Comparison of ENCODE assay signal across 8 cellular contexts in the genomic region with DNA sequence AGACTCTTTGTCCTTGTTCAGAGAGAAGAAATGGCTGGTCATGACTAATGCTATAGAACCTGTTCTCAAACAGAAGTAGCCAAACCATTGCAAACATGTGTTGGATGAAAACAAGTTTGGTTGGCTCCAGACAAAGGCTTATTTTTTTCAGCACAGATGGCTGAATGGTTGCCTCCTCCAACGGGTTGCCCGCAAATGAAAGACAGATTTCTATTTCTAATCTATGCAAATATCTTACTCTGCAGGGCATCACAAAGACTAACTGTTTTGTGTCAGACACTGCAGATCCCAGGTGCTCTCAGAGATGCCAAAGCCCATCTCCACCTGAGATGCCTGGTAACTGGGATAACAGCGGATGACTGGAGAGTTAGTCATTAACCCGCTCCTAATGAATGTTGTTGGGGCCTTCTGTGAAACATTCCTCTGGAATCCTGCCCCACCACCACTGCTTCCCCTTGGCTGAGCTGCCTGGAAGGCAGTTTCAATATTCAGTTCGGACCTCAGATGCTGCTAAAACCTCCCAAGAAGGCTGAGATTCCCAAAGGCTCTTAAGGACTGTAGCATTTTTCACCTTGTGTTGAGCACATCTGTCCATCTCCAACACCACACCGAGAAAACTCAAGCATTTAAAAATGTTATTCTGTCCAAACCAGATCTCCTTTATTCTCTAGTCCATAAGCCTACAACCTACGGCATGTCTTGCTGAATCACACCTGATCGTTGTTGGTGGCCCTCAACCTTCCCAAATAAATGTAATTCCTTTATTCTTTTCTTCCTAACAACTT.
DNase-seq lines count a peak whose midpoint lies in the region; ATAC-seq lines count a peak whose summit lies in the region.

No MANE protein-coding gene starts in this region.

- peaks cover 0 to 3% (median 0%) of the 10 kb centered on the region in 5 donors for H3K36me3 ChIP-seq in subcutaneous abdominal adipose tissue (ENCODE audit: control insufficient read depth in 5 of 5, insufficient read depth in 5 of 5, low read length in 5 of 5)

- H3K4me1 ChIP-seq in subcutaneous abdominal adipose tissue (ENCODE audit: control insufficient read depth in 5 of 5, insufficient read depth in 5 of 5, low read length in 5 of 5), result peaks cover 0 to 28% (median 13%) of the 10 kb centered on the region in 5 donors

- H3K4me3 ChIP-seq in subcutaneous abdominal adipose tissue (ENCODE audit: low read depth in 1 of 5, low read length in 5 of 5), result no peak overlapping the region

- H3K27me3 ChIP-seq in subcutaneous abdominal adipose tissue (ENCODE audit: control insufficient read depth in 5 of 5, insufficient read depth in 4 of 5, low read length in 5 of 5), result no peaks in the 10 kb centered on the region

- no peaks in the 10 kb centered on the region for H3K9me3 ChIP-seq in subcutaneous abdominal adipose tissue (ENCODE audit: control insufficient read depth in 5 of 5, low read length in 5 of 5)

- DNase-seq in T1000 (lab: John Stamatoyannopoulos, UW), result peak; percentile 56
- DNase-seq in iPS DF 19.7 (ENCODE audit: low read depth, low spot score), result peak; percentile 98
- no peak for DNase-seq in NCI-H187 (lab: John Stamatoyannopoulos, UW)
- DNase-seq in effector CD8-positive, alpha-beta T cell (lab: John Stamatoyannopoulos, UW), result no peak

- no peak overlapping the region for H3K9ac ChIP-seq in subcutaneous abdominal adipose tissue (ENCODE audit: low read length in 5 of 5)

- H3K27ac ChIP-seq in subcutaneous abdominal adipose tissue (ENCODE audit: low read depth, low read length), result peak overlapping the region; percentile 34

- ATAC-seq in GM18907 (IDR thresholded peaks at IDR 0.05; ENCODE audit: unreplicated experiment) (peak; percentile 81), HG03432 (IDR thresholded peaks at IDR 0.05; ENCODE audit: unreplicated experiment) (peak; percentile 83), GM21723 (IDR thresholded peaks at IDR 0.05; ENCODE audit: unreplicated experiment) (no peak)

Comparison
In these comparisons a context has a peak if more than half of its experiments do, and no peak if none do; other contexts are left out.
1. DNase-seq: peak in T1000 (single experiment) and iPS DF 19.7 (single experiment); none in NCI-H187 (0 of 2) and effector CD8-positive, alpha-beta T cell (single experiment).